11 cellular contexts compared by ENCODE assay signal in the genomic region with DNA sequence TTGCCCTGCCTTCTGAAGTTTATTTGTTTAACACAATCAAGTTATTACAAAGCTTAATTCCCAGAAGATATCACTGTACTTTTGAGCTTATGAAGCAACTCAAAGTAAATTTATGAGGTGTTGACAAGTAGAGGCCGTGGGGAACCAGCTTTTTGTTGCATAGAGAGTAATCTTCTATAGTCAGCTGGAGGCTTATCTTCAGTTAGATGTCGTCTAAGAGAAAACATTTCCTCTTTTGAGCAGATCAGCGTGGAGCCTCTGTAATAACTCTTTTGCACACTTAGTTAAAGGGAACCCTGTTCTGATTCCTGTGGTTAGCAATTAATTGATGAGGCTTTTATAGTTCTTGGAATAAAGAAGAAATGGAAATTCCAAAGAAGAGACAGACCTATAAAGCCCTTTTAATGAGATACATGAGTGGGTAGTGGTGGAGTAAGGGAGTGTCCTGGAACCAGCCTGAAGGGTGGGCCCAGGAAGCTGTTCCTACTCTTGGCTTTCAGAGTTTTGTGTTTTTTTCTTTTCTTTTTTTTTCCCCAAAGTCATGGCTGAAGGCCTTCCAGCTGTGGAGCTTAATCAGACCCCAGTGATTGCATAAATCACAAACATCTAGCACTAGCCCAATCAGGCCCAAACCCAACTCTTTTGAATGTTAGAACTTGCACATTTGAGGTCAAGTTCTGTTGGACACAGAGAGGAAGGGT. TPM values are rescaled to one million over a fixed set of nuclear protein-coding genes. Genes with fewer than 3 reads are reported as not detected.
DNase-seq lines count a peak whose midpoint lies in the region; ATAC-seq and TF ChIP-seq lines count a peak whose summit lies in the region.
"Had no signal": no experiment of that assay in that cellular context is flagged by ENCODE, and none has a peak within 500 bp of the region (broad histone marks: within the 10 kb centered on the region; RNA-seq: fewer than 3 reads in every experiment).

No MANE protein-coding gene starts in this region.

- no peak overlapping the region for H3K4me3 Mint-ChIP-seq in stimulated activated naive CD8-positive, alpha-beta T cell treated with anti-CD3 and anti-CD28 coated beads, Interleukin-15, Interleukin-2, amounts not matched to agents 100 ng/mL and 50 ng/mL, for 24 hours
- H3K4me3 Mint-ChIP-seq in stimulated activated naive CD8-positive, alpha-beta T cell treated with anti-CD3 and anti-CD28 coated beads, Interleukin-15, amount 100 ng/mL, for 72 hours: no peak overlapping the region
- no peak overlapping the region for H3K4me3 Mint-ChIP-seq in central memory CD8-positive, alpha-beta T cell
- H3K4me3 Mint-ChIP-seq in activated CD4-positive, alpha-beta T cell treated with anti-CD3 and anti-CD28 coated beads, Interleukin-2, amount 10 ng/mL, durations not matched to agents 7 days and 5 days: no peak overlapping the region
- no peak overlapping the region for H3K4me3 Mint-ChIP-seq in CD4-positive, alpha-beta memory T cell
- H3K4me3 Mint-ChIP-seq: CD4-positive, CD25-positive, alpha-beta regulatory T cell had no signal

- no peaks in the 10 kb centered on the region for H3K27me3 Mint-ChIP-seq in stimulated activated naive CD8-positive, alpha-beta T cell treated with anti-CD3 and anti-CD28 coated beads, Interleukin-15, Interleukin-2, amounts not matched to agents 100 ng/mL and 50 ng/mL, for 24 hours
- no peaks in the 10 kb centered on the region for H3K27me3 Mint-ChIP-seq in stimulated activated naive CD8-positive, alpha-beta T cell treated with anti-CD3 and anti-CD28 coated beads, Interleukin-15, amount 100 ng/mL, for 72 hours
- peaks cover 14% of the 10 kb centered on the region for H3K27me3 Mint-ChIP-seq in central memory CD8-positive, alpha-beta T cell
- H3K27me3 Mint-ChIP-seq in activated CD4-positive, alpha-beta T cell treated with anti-CD3 and anti-CD28 coated beads, Interleukin-2, amount 10 ng/mL, durations not matched to agents 7 days and 5 days: peaks cover 18% of the 10 kb centered on the region
- H3K27me3 Mint-ChIP-seq in CD4-positive, alpha-beta memory T cell: no peaks in the 10 kb centered on the region

- peaks cover 12% of the 10 kb centered on the region for H3K4me1 Mint-ChIP-seq in stimulated activated naive CD8-positive, alpha-beta T cell treated with anti-CD3 and anti-CD28 coated beads, Interleukin-15, Interleukin-2, amounts not matched to agents 100 ng/mL and 50 ng/mL, for 24 hours (ENCODE audit: low read depth)
- H3K4me1 Mint-ChIP-seq in stimulated activated naive CD8-positive, alpha-beta T cell treated with anti-CD3 and anti-CD28 coated beads, Interleukin-15, amount 100 ng/mL, for 72 hours: peaks cover 15% of the 10 kb centered on the region
- H3K4me1 Mint-ChIP-seq in central memory CD8-positive, alpha-beta T cell: no peaks in the 10 kb centered on the region
- H3K4me1 Mint-ChIP-seq in activated CD4-positive, alpha-beta T cell treated with anti-CD3 and anti-CD28 coated beads, Interleukin-2, amount 10 ng/mL, durations not matched to agents 7 days and 5 days: no peaks in the 10 kb centered on the region
- no peaks in the 10 kb centered on the region for H3K4me1 Mint-ChIP-seq in CD4-positive, alpha-beta memory T cell
- H3K4me1 Mint-ChIP-seq: CD4-positive, CD25-positive, alpha-beta regulatory T cell had no signal

- CTCF ChIA-PET in activated CD4-positive, alpha-beta T cell treated with anti-CD3 and anti-CD28 coated beads, Interleukin-2, amount 10 ng/mL, durations not matched to agents 7 days and 5 days (lab: Charles Lee): interaction anchor here (0.7 to 1.2 kb wide), 4 partner anchors 9 to 50 kb away, joined by 3 to 4 read pairs (median 3); no protein-coding TSS in a partner anchor
- CTCF ChIA-PET in CD4-positive, alpha-beta memory T cell (lab: Charles Lee; ENCODE audit: partially characterized antibody): interaction anchor here (0.5 to 1.0 kb wide), 3 partner anchors 47 to 867 kb away, joined by 3 read pairs; no protein-coding TSS in a partner anchor

- ATAC-seq in stimulated activated naive CD8-positive, alpha-beta T cell treated with anti-CD3 and anti-CD28 coated beads, Interleukin-15, amount 100 ng/mL, for 72 hours: no peak
- no peak for ATAC-seq in central memory CD8-positive, alpha-beta T cell (replicated peaks; ENCODE audit: extremely low read depth, poor library complexity, severe bottlenecking)
- ATAC-seq in mucosa of descending colon: peak; percentile 33
- no peak for ATAC-seq in HG03175 (IDR thresholded peaks at IDR 0.05; ENCODE audit: unreplicated experiment)

- no peaks in the 10 kb centered on the region for H3K27me3 ChIP-seq in CD4-positive, alpha-beta memory T cell (ENCODE audit: insufficient read depth, low read length)
- H3K27me3 ChIP-seq: adrenal gland had no signal

- H3K4me1 ChIP-seq in mucosa of descending colon (ENCODE audit: low read depth): no peaks in the 10 kb centered on the region
- H3K4me1 ChIP-seq in CD4-positive, alpha-beta memory T cell (ENCODE audit: insufficient read depth, low read length): no peaks in the 10 kb centered on the region

- DNase-seq in stimulated activated naive CD8-positive, alpha-beta T cell treated with anti-CD3 and anti-CD28 coated beads, Interleukin-15, amount 100 ng/mL, for 72 hours: no peak
- DNase-seq in central memory CD8-positive, alpha-beta T cell (ENCODE audit: low spot score in 2 of 2): no peak
- DNase-seq in mucosa of descending colon: no peak
- DNase-seq in activated CD4-positive, alpha-beta T cell treated with anti-CD3 and anti-CD28 coated beads, Interleukin-2, amount 10 ng/mL, durations not matched to agents 7 days and 5 days: no peak
- no peak for DNase-seq in effector CD8-positive, alpha-beta T cell (lab: John Stamatoyannopoulos, UW)
- DNase-seq in CD4-positive, alpha-beta memory T cell: no peak
- DNase-seq: CD4-positive, CD25-positive, alpha-beta regulatory T cell; WERI-Rb-1 had no signal

- no peak overlapping the region for H3K4me3 ChIP-seq in mucosa of descending colon
- H3K4me3 ChIP-seq in CD4-positive, alpha-beta memory T cell (ENCODE audit: low read length in 2 of 2): no peak overlapping the region
- H3K4me3 ChIP-seq: adrenal gland had no signal

- no peaks in the 10 kb centered on the region for H3K36me3 ChIP-seq in mucosa of descending colon (ENCODE audit: low read depth)
- H3K36me3 ChIP-seq in CD4-positive, alpha-beta memory T cell (ENCODE audit: insufficient read depth, low read length): no peaks in the 10 kb centered on the region
- H3K36me3 ChIP-seq: adrenal gland, WERI-Rb-1 had no signal

- no peaks in the 10 kb centered on the region for H3K9me3 ChIP-seq in mucosa of descending colon
- H3K9me3 ChIP-seq in CD4-positive, alpha-beta memory T cell (ENCODE audit: control insufficient read depth in 1 of 2, low read length in 2 of 2): no peaks in the 10 kb centered on the region
- H3K9me3 ChIP-seq: adrenal gland had no signal

- no peak for TF ChIP-seq CTCF in mucosa of descending colon (IDR thresholded peaks at IDR 0.05)

- H3K9me3 Mint-ChIP-seq in stimulated activated naive CD8-positive, alpha-beta T cell treated with anti-CD3 and anti-CD28 coated beads, Interleukin-15, Interleukin-2, amounts not matched to agents 100 ng/mL and 50 ng/mL, for 24 hours: no peaks in the 10 kb centered on the region
- H3K9me3 Mint-ChIP-seq in stimulated activated naive CD8-positive, alpha-beta T cell treated with anti-CD3 and anti-CD28 coated beads, Interleukin-15, amount 100 ng/mL, for 72 hours: no peaks in the 10 kb centered on the region
- no peaks in the 10 kb centered on the region for H3K9me3 Mint-ChIP-seq in central memory CD8-positive, alpha-beta T cell
- no peaks in the 10 kb centered on the region for H3K9me3 Mint-ChIP-seq in activated CD4-positive, alpha-beta T cell treated with anti-CD3 and anti-CD28 coated beads, Interleukin-2, amount 10 ng/mL, durations not matched to agents 7 days and 5 days
- H3K9me3 Mint-ChIP-seq in CD4-positive, alpha-beta memory T cell: peaks cover 0 to 2% (median 0%) of the 10 kb centered on the region in 8 donors

- no peak overlapping the region for H3K27ac ChIP-seq in CD4-positive, alpha-beta memory T cell (ENCODE audit: low read depth, low read length)
- H3K27ac ChIP-seq: WERI-Rb-1 had no signal

- H3K27ac Mint-ChIP-seq in stimulated activated naive CD8-positive, alpha-beta T cell treated with anti-CD3 and anti-CD28 coated beads, Interleukin-15, Interleukin-2, amounts not matched to agents 100 ng/mL and 50 ng/mL, for 24 hours: peak overlapping the region; percentile 34
- H3K27ac Mint-ChIP-seq in stimulated activated naive CD8-positive, alpha-beta T cell treated with anti-CD3 and anti-CD28 coated beads, Interleukin-15, amount 100 ng/mL, for 72 hours: peak overlapping the region in 1 of 2 donors; percentile 82
- peak overlapping the region; percentile 35 for H3K27ac Mint-ChIP-seq in central memory CD8-positive, alpha-beta T cell (ENCODE audit: low read depth)
- H3K27ac Mint-ChIP-seq in activated CD4-positive, alpha-beta T cell treated with anti-CD3 and anti-CD28 coated beads, Interleukin-2, amount 10 ng/mL, durations not matched to agents 7 days and 5 days: no peak overlapping the region
- no peak overlapping the region for H3K27ac Mint-ChIP-seq in CD4-positive, alpha-beta memory T cell

- intact Hi-C loops in mucosa of descending colon (cut with DNase I, micrococcal nuclease): no loop called here
- intact Hi-C loops in CD4-positive, alpha-beta memory T cell (cut with micrococcal nuclease): no loop called here

- POLR2A ChIA-PET in activated CD4-positive, alpha-beta T cell treated with anti-CD3 and anti-CD28 coated beads, Interleukin-2, amount 10 ng/mL, durations not matched to agents 7 days and 5 days (lab: Charles Lee): no interaction called here
- POLR2A ChIA-PET in CD4-positive, alpha-beta memory T cell (lab: Charles Lee; ENCODE audit: partially characterized antibody): no interaction called here

- no peaks in the 10 kb centered on the region for H3K36me3 Mint-ChIP-seq in stimulated activated naive CD8-positive, alpha-beta T cell treated with anti-CD3 and anti-CD28 coated beads, Interleukin-15, Interleukin-2, amounts not matched to agents 100 ng/mL and 50 ng/mL, for 24 hours (ENCODE audit: low read depth)
- no peaks in the 10 kb centered on the region for H3K36me3 Mint-ChIP-seq in central memory CD8-positive, alpha-beta T cell (ENCODE audit: insufficient read depth)
- H3K36me3 Mint-ChIP-seq in activated CD4-positive, alpha-beta T cell treated with anti-CD3 and anti-CD28 coated beads, Interleukin-2, amount 10 ng/mL, durations not matched to agents 7 days and 5 days (ENCODE audit: low read depth): no peaks in the 10 kb centered on the region
- H3K36me3 Mint-ChIP-seq in CD4-positive, alpha-beta memory T cell: no peaks in the 10 kb centered on the region
- H3K36me3 Mint-ChIP-seq: CD4-positive, CD25-positive, alpha-beta regulatory T cell had no signal

RNA-seq across cellular contexts. Expression of gene MAP3K14, which starts 28.9 kb away (rescaled TPM):
- 10 to 100 TPM; 16.6 to 27.9 (median 18.0) TPM for total RNA-seq in mucosa of descending colon
- 10 to 100 TPM; 25.8 to 26.0 TPM for total RNA-seq in activated CD4-positive, alpha-beta T cell treated with anti-CD3 and anti-CD28 coated beads, Interleukin-2, amount 10 ng/mL, durations not matched to agents 7 days and 5 days
- 10 to 100 TPM; 48.7 to 49.3 TPM for total RNA-seq in CD4-positive, alpha-beta memory T cell
- polyA plus RNA-seq in CD4-positive, alpha-beta memory T cell: 10 to 100 TPM in 1 of 2 donors, 1 to 10 TPM in 1; 2.3 to 14.5 TPM

Comparison
In these comparisons a context has a peak if more than half of its experiments do, and no peak if none do; other contexts are left out.
1. H3K27ac Mint-ChIP-seq: peak in stimulated activated naive CD8-positive, alpha-beta T cell treated with anti-CD3 and anti-CD28 coated beads, Interleukin-15, Interleukin-2, amounts not matched to agents 100 ng/mL and 50 ng/mL, for 24 hours (single experiment) and central memory CD8-positive, alpha-beta T cell (single experiment); none in activated CD4-positive, alpha-beta T cell treated with anti-CD3 and anti-CD28 coated beads, Interleukin-2, amount 10 ng/mL, durations not matched to agents 7 days and 5 days (single experiment) and CD4-positive, alpha-beta memory T cell (0 of 7).